27 cellular contexts compared by ENCODE assay signal in the genomic region with DNA sequence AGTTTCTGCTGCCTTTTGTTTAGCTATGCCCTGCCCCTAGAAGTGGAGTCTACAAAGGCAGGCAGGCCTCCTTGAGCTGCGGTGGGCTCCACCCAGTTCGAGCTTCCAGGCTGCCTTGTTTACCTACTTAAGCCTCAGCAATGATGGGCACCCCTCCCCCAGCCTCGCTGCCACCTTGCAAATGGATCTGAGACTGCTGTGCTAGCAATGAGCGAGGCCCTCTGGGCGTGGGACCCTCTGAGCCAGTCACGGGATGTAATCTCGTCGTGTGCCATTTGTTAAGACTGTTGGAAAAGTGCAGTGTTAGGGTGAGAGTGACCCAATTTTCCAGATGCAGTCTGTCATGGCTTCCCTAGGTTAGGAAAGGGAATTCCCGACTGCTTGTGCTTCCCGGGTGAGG.
"Had no signal": no experiment of that assay in that cellular context is flagged by ENCODE, and none has a peak within 500 bp of the region (broad histone marks: within the 10 kb centered on the region; RNA-seq: fewer than 3 reads in every experiment).

No MANE protein-coding gene starts in this region.

- H3K36me3 ChIP-seq: adrenal gland, cardiac muscle cell, right atrium auricular region, spleen, tibial nerve had no signal

- H3K9ac ChIP-seq: parathyroid adenoma had no signal

- H3K9me3 ChIP-seq: adrenal gland, right atrium auricular region, tibial nerve had no signal

- FAIRE-seq: kidney, TTC549 had no signal

- DNase-seq: activated CD4-positive, alpha-beta T cell treated with anti-CD3 and anti-CD28 coated beads for 48 hours; activated CD4-positive, alpha-beta T cell treated with anti-CD3 and anti-CD28 coated beads, Interleukin-2, amount 50 U/mL, for 48 hours; activated CD8-positive, alpha-beta memory T cell treated with anti-CD3 and anti-CD28 coated beads for 24 hours; activated effector memory CD4-positive, alpha-beta T cell treated with Interleukin-2 at 50 U/mL for 16 hours; activated naive CD4-positive, alpha-beta T cell treated with Interleukin-2 at 50 U/mL for 16 hours; adrenal gland; aorta; cerebellar nuclear complex; dorsolateral prefrontal cortex; effector memory CD4-positive, alpha-beta T cell; head of caudate nucleus; hippocampal formation; kidney; left colon; mammary epithelial cell; naive B cell; nephron progenitor cell; spleen; stimulated activated naive CD4-positive, alpha-beta T cell treated with Interleukin-2 at 50 U/mL for 16 hours had no signal

- H3K79me2 ChIP-seq: parathyroid adenoma had no signal

- H3K4me1 ChIP-seq: adrenal gland, parathyroid adenoma, right atrium auricular region, spleen, tibial nerve had no signal

- H3K4me3 ChIP-seq: adrenal gland, cardiac muscle cell, coronary artery, dorsolateral prefrontal cortex, right atrium auricular region, spleen, tibial nerve had no signal

- H3K27ac ChIP-seq: adrenal gland, cardiac muscle cell, coronary artery, dorsolateral prefrontal cortex, parathyroid adenoma, right atrium auricular region, spleen, tibial nerve, VCaP had no signal

- ATAC-seq: activated CD4-positive, CD25-positive, alpha-beta regulatory T cell treated with anti-CD3 and anti-CD28 coated beads, Interleukin-2, amount 50 U/mL, for 24 hours; left colon had no signal

- H2AFZ ChIP-seq: parathyroid adenoma had no signal

- H3K27me3 ChIP-seq: adrenal gland, cardiac muscle cell, dorsolateral prefrontal cortex, right atrium auricular region, spleen, tibial nerve had no signal
